Comparison of ENCODE assay signal across 9 cellular contexts in genomic region chr15:71752604-71753289, GRCh38. TPM values are rescaled to one million over a fixed set of nuclear protein-coding genes. Genes with fewer than 3 reads are reported as not detected.
A peak's percentile ranks its signal among the peaks of the same experiment; 100 is the strongest.
DNase-seq lines count a peak whose midpoint lies in the region; ATAC-seq and TF ChIP-seq lines count a peak whose summit lies in the region.
"Had no signal": no experiment of that assay in that cellular context is flagged by ENCODE, and none has a peak within 500 bp of the region (broad histone marks: within the 10 kb centered on the region; RNA-seq: fewer than 3 reads in every experiment).

No MANE protein-coding gene starts in this region.

- H3K27ac ChIP-seq in brain microvascular endothelial cell (peak overlapping the region; percentile 63), mesendoderm (ENCODE audit: low read depth, low read length) (no peak overlapping the region), suprapubic skin (no peak overlapping the region)

- H3K56ac ChIP-seq in mesendoderm (ENCODE audit: low read length) = no peak overlapping the region

- no peak overlapping the region for H3K4ac ChIP-seq in mesendoderm (ENCODE audit: low read depth, low read length)

- no peak overlapping the region for H3K18ac ChIP-seq in mesendoderm (ENCODE audit: low read length)

- H3K36me3 Mint-ChIP-seq in activated T-cell treated with anti-CD3 and anti-CD28 coated beads, Interleukin-2, amount 50 U/mL, for 72 hours (ENCODE audit: insufficient read depth in 2 of 2) = no peaks in the 10 kb centered on the region
- no peaks in the 10 kb centered on the region for H3K36me3 Mint-ChIP-seq in activated T-cell treated with anti-CD3 and anti-CD28 coated beads, Interleukin-2, amount 50 U/mL, for 24 hours (ENCODE audit: low read depth)
- no peaks in the 10 kb centered on the region for H3K36me3 Mint-ChIP-seq in activated T-cell treated with anti-CD3 and anti-CD28 coated beads, Interleukin-2, amount 50 U/mL, for 4 hours (ENCODE audit: insufficient read depth)

- H3K4me3 ChIP-seq in NB4 (ENCODE audit: low read depth, low read length) = no peak overlapping the region
- H3K4me3 ChIP-seq in brain microvascular endothelial cell (ENCODE audit: low read depth, low read length) = no peak overlapping the region
- no peak overlapping the region for H3K4me3 ChIP-seq in mesendoderm (ENCODE audit: low read length)
- no peak overlapping the region for H3K4me3 ChIP-seq in suprapubic skin

- ATAC-seq in activated T-cell treated with anti-CD3 and anti-CD28 coated beads, Interleukin-2, amount 50 U/mL, for 72 hours (replicated peaks in 1 of 2) = peak in 1 of 2 donors; percentile 71
- ATAC-seq in HG02678 (IDR thresholded peaks at IDR 0.05; ENCODE audit: unreplicated experiment) = no peak
- no peak for ATAC-seq in activated T-cell treated with anti-CD3 and anti-CD28 coated beads, Interleukin-2, amount 50 U/mL, for 4 hours

- in situ Hi-C loops in brain microvascular endothelial cell (cut with HindIII; ENCODE audit: low pct_ligation_motif_present, low sequenced_read_pairs) = no loop called here

- H3K9ac ChIP-seq in mesendoderm (ENCODE audit: low read length) = no peak overlapping the region

- TF ChIP-seq EP300 in suprapubic skin (IDR thresholded peaks at IDR 0.05) = no peak

- no peak overlapping the region for H4K8ac ChIP-seq in mesendoderm (ENCODE audit: low read depth, low read length)

- no peaks in the 10 kb centered on the region for H3K79me1 ChIP-seq in mesendoderm (ENCODE audit: low read length)

- H3K9me3 ChIP-seq in suprapubic skin = no peaks in the 10 kb centered on the region

- H3K4me1 ChIP-seq in mesendoderm (ENCODE audit: control insufficient read depth, low read depth, low read length) (no peaks in the 10 kb centered on the region), suprapubic skin (no peaks in the 10 kb centered on the region)

- no peak overlapping the region for H3K23ac ChIP-seq in mesendoderm (ENCODE audit: low read length)

- no peak overlapping the region for H3K27ac Mint-ChIP-seq in activated T-cell treated with anti-CD3 and anti-CD28 coated beads, Interleukin-2, amount 50 U/mL, for 72 hours
- H3K27ac Mint-ChIP-seq in activated T-cell treated with anti-CD3 and anti-CD28 coated beads, Interleukin-2, amount 50 U/mL, for 24 hours = no peak overlapping the region

- H2AK5ac ChIP-seq in mesendoderm (ENCODE audit: low read length) = no peak overlapping the region

- no peak overlapping the region for H2BK5ac ChIP-seq in mesendoderm (ENCODE audit: low read length)

- H3K27me3 Mint-ChIP-seq in activated T-cell treated with anti-CD3 and anti-CD28 coated beads, Interleukin-2, amount 50 U/mL, for 72 hours (ENCODE audit: low read depth) = peaks cover 5% of the 10 kb centered on the region
- H3K27me3 Mint-ChIP-seq in activated T-cell treated with anti-CD3 and anti-CD28 coated beads, Interleukin-2, amount 50 U/mL, for 24 hours = peaks cover 32% of the 10 kb centered on the region
- H3K27me3 Mint-ChIP-seq in activated T-cell treated with anti-CD3 and anti-CD28 coated beads, Interleukin-2, amount 50 U/mL, for 4 hours (ENCODE audit: low read depth) = peaks cover 14% of the 10 kb centered on the region

- no peak overlapping the region for H3K4me2 ChIP-seq in mesendoderm (ENCODE audit: low read length)

- peak; percentile 52 for TF ChIP-seq CTCF in NB4 (IDR thresholded peaks at IDR 0.05; ENCODE audit: low read depth, low read length)
- TF ChIP-seq CTCF in brain microvascular endothelial cell (IDR thresholded peaks at IDR 0.05; ENCODE audit: low read depth, low read length, missing control alignments) = peak; percentile 86
- TF ChIP-seq CTCF in suprapubic skin (IDR thresholded peaks at IDR 0.05) = peak in 1 of 2 donors; percentile 12

- no CpG with 5 or more reads among the region's 11 CpGs for WGBS in mesendoderm (ENCODE audit: extremely low coverage, insufficient coverage, low lambda C conversion rate)
- 71% methylated on average over 11 of the region's 11 CpGs for WGBS in suprapubic skin

- DNase-seq in activated T-cell treated with anti-CD3 and anti-CD28 coated beads, Interleukin-2, amount 50 U/mL, for 72 hours = peak; percentile 7 to 28
- no peak for DNase-seq in activated T-cell treated with anti-CD3 and anti-CD28 coated beads, Interleukin-2, amount 50 U/mL, for 24 hours
- DNase-seq in NB4 (ENCODE audit: low read depth) (peak; percentile 49), brain microvascular endothelial cell (peak; percentile 98), mesendoderm (peak; percentile 60), suprapubic skin (ENCODE audit: low spot score in 2 of 2) (no peak)
- no peak for DNase-seq in activated T-cell treated with anti-CD3 and anti-CD28 coated beads, Interleukin-2, amount 50 U/mL, for 4 hours

- TF ChIP-seq POLR2A in NB4 (IDR thresholded peaks at IDR 0.05; ENCODE audit: extremely low read depth, insufficient read length) (no peak), suprapubic skin (IDR thresholded peaks at IDR 0.05) (no peak)

- no peaks in the 10 kb centered on the region for H3K27me3 ChIP-seq in brain microvascular endothelial cell (replicated peaks)
- H3K27me3 ChIP-seq in mesendoderm (ENCODE audit: insufficient read depth, low read length, poor library complexity) = no peaks in the 10 kb centered on the region
- no peaks in the 10 kb centered on the region for H3K27me3 ChIP-seq in suprapubic skin

- H3K79me2 ChIP-seq in mesendoderm (ENCODE audit: control insufficient read depth, insufficient read depth, low read length) = no peaks in the 10 kb centered on the region

- no peak overlapping the region for H3K4me3 Mint-ChIP-seq in activated T-cell treated with anti-CD3 and anti-CD28 coated beads, Interleukin-2, amount 50 U/mL, for 72 hours
- no peak overlapping the region for H3K4me3 Mint-ChIP-seq in activated T-cell treated with anti-CD3 and anti-CD28 coated beads, Interleukin-2, amount 50 U/mL, for 24 hours
- H3K4me3 Mint-ChIP-seq in activated T-cell treated with anti-CD3 and anti-CD28 coated beads, Interleukin-2, amount 50 U/mL, for 4 hours = no peak overlapping the region

- H3K36me3 ChIP-seq in brain microvascular endothelial cell (replicated peaks) (no peaks in the 10 kb centered on the region), mesendoderm (ENCODE audit: control insufficient read depth, insufficient read depth, low read length) (no peaks in the 10 kb centered on the region), suprapubic skin (peaks cover 5% of the 10 kb centered on the region)

- H3K9me3 Mint-ChIP-seq in activated T-cell treated with anti-CD3 and anti-CD28 coated beads, Interleukin-2, amount 50 U/mL, for 72 hours = no peaks in the 10 kb centered on the region
- no peaks in the 10 kb centered on the region for H3K9me3 Mint-ChIP-seq in activated T-cell treated with anti-CD3 and anti-CD28 coated beads, Interleukin-2, amount 50 U/mL, for 24 hours
- no peaks in the 10 kb centered on the region for H3K9me3 Mint-ChIP-seq in activated T-cell treated with anti-CD3 and anti-CD28 coated beads, Interleukin-2, amount 50 U/mL, for 4 hours

- H4K5ac ChIP-seq in mesendoderm (ENCODE audit: low read length) = no peak overlapping the region

- no peaks in the 10 kb centered on the region for H3K4me1 Mint-ChIP-seq in activated T-cell treated with anti-CD3 and anti-CD28 coated beads, Interleukin-2, amount 50 U/mL, for 72 hours (ENCODE audit: low read depth)
- no peaks in the 10 kb centered on the region for H3K4me1 Mint-ChIP-seq in activated T-cell treated with anti-CD3 and anti-CD28 coated beads, Interleukin-2, amount 50 U/mL, for 24 hours (ENCODE audit: low read depth)
- H3K4me1 Mint-ChIP-seq in activated T-cell treated with anti-CD3 and anti-CD28 coated beads, Interleukin-2, amount 50 U/mL, for 4 hours (ENCODE audit: low read depth) = no peaks in the 10 kb centered on the region

- H2BK120ac ChIP-seq in mesendoderm (ENCODE audit: low read depth, low read length) = no peak overlapping the region

- H2BK15ac ChIP-seq in mesendoderm (replicated peaks; ENCODE audit: low read depth) = no peak overlapping the region

RNA-seq across cellular contexts. Expression of gene NR2E3, which starts 57.6 kb away (rescaled TPM):
- total RNA-seq in activated T-cell treated with anti-CD3 and anti-CD28 coated beads, Interleukin-2, amount 50 U/mL, for 72 hours = not detected
- polyA plus RNA-seq in mesendoderm (2013, experiment 1 of 2) = 0.11 TPM
- 0.08 TPM for polyA plus RNA-seq in mesendoderm (2013, experiment 2 of 2)
- under 1 TPM in 1 of 4 donors, not detected in 3; 0.48 TPM for total RNA-seq in suprapubic skin
- not detected for total RNA-seq in activated T-cell treated with anti-CD3 and anti-CD28 coated beads, Interleukin-2, amount 50 U/mL, for 4 hours
- total RNA-seq: temporal lobe had no signal

Comparison
In these comparisons a context has a peak if more than half of its experiments do, and no peak if none do; other contexts are left out.
1. DNase-seq: peak in activated T-cell treated with anti-CD3 and anti-CD28 coated beads, Interleukin-2, amount 50 U/mL, for 72 hours (2 of 2), NB4 (single experiment), brain microvascular endothelial cell (single experiment) and mesendoderm (single experiment); none in activated T-cell treated with anti-CD3 and anti-CD28 coated beads, Interleukin-2, amount 50 U/mL, for 24 hours (single experiment), suprapubic skin (0 of 2) and activated T-cell treated with anti-CD3 and anti-CD28 coated beads, Interleukin-2, amount 50 U/mL, for 4 hours (single experiment).